Comparison of ENCODE assay signal across 21 cellular contexts in genomic region chr10:8129438-8129837, GRCh38.
"Had no signal": no experiment of that assay in that cellular context is flagged by ENCODE, and none has a peak within 500 bp of the region (broad histone marks: within the 10 kb centered on the region; RNA-seq: fewer than 3 reads in every experiment).

No MANE protein-coding gene starts in this region.

- H3K27ac ChIP-seq: left ventricle myocardium inferior, ovary, right atrium auricular region, right lobe of liver, tibial nerve, uterus had no signal

- H3K4me1 ChIP-seq: left ventricle myocardium inferior, right atrium auricular region, right lobe of liver, tibial nerve, uterus had no signal

- DNase-seq: hippocampal formation; left ventricle myocardium inferior; midbrain; mucosa of descending colon; naive thymus-derived CD4-positive, alpha-beta T cell; ovary; right lobe of liver; stimulated activated CD4-positive, alpha-beta T cell treated with anti-CD3 and anti-CD28 coated beads, Interleukin-1b, Interleukin-23, amount 100 ng/mL, for 48 hours; stimulated activated CD4-positive, alpha-beta T cell treated with anti-CD3 and anti-CD28 coated beads, Interleukin-2, amount 100 ng/mL, for 48 hours; stimulated activated CD4-positive, alpha-beta T cell treated with anti-CD3 and anti-CD28 coated beads, Interleukin-4, amount 100 ng/mL, for 4 hours; stimulated activated CD8-positive, alpha-beta memory T cell treated with anti-CD3 and anti-CD28 coated beads, Interleukin-4, amount 100 ng/mL, for 48 hours; stimulated activated naive CD4-positive, alpha-beta T cell treated with Interleukin-2 at 50 U/mL for 16 hours; stimulated activated naive CD8-positive, alpha-beta T cell treated with anti-CD3 and anti-CD28 coated beads, Interleukin-15, amount 100 ng/mL, for 72 hours; uterus had no signal

- ATAC-seq: mucosa of descending colon; naive thymus-derived CD4-positive, alpha-beta T cell; natural killer cell treated with Interleukin-12 subunit alpha and Interleukin-12 subunit beta and Interleukin-15 and Interleukin-18, amount 100 ng/mL, for 72 hours; right lobe of liver; stimulated activated memory B cell treated with anti-CD40 and anti-IgM and Interleukin-4, amounts not matched to agents 10 μg/mL and 1 μg/mL and 100 μg/mL, for 72 hours; stimulated activated naive CD8-positive, alpha-beta T cell treated with anti-CD3 and anti-CD28 coated beads, Interleukin-15, amount 100 ng/mL, for 72 hours had no signal

- H3K9me3 ChIP-seq: left ventricle myocardium inferior, mucosa of descending colon, ovary, right atrium auricular region, right lobe of liver, tibial nerve, uterus had no signal

- H3K36me3 ChIP-seq: left ventricle myocardium inferior, ovary, right atrium auricular region, right lobe of liver, tibial nerve, uterus had no signal

- H3K4me2 ChIP-seq: smooth muscle cell had no signal

- H3K27me3 ChIP-seq: ovary, right atrium auricular region, right lobe of liver, tibial nerve, uterus had no signal

- H3K4me3 ChIP-seq: left ventricle myocardium inferior, lung, mucosa of descending colon, ovary, right atrium auricular region, right lobe of liver, smooth muscle cell, tibial nerve, uterus had no signal

- FAIRE-seq: islet of Langerhans had no signal
